Comparison of ENCODE assay signal across 19 cellular contexts in genomic region chr12:103948746-103949406, GRCh38. TPM values are rescaled to one million over a fixed set of nuclear protein-coding genes. Genes with fewer than 3 reads are reported as not detected.
DNase-seq lines count a peak whose midpoint lies in the region; ATAC-seq, FAIRE-seq and TF ChIP-seq lines count a peak whose summit lies in the region.
"Had no signal": no experiment of that assay in that cellular context is flagged by ENCODE, and none has a peak within 500 bp of the region (broad histone marks: within the 10 kb centered on the region; RNA-seq: fewer than 3 reads in every experiment).

No MANE protein-coding gene starts in this region.

- CTCF ChIA-PET in Calu3 (lab: Charles Lee) = no interaction called here
- CTCF ChIA-PET in activated CD8-positive, alpha-beta T cell treated with anti-CD3 and anti-CD28 coated beads for 36 hours (lab: Charles Lee) = interaction anchor here (0.9 to 1.6 kb wide), 2 partner anchors 9 to 160 kb away, joined by 3 to 4 read pairs; no protein-coding TSS in a partner anchor

- intact Hi-C loops in Calu3 (cut with micrococcal nuclease; ENCODE audit: unreplicated experiment) = no loop called here
- intact Hi-C loops in activated CD8-positive, alpha-beta T cell treated with anti-CD3 and anti-CD28 coated beads for 36 hours (cut with micrococcal nuclease) = no loop called here

- no peak overlapping the region for H3K27ac ChIP-seq in CD4-positive, CD25-positive, alpha-beta regulatory T cell (ENCODE audit: insufficient read depth, low read length, poor library complexity, severe bottlenecking)
- H3K27ac ChIP-seq in small intestine (ENCODE audit: low read depth in 1 of 2, low read length in 1 of 2) = no peak overlapping the region
- H3K27ac ChIP-seq: heart right ventricle, parathyroid adenoma, suprapubic skin had no signal

- peak overlapping the region; percentile 25 to 75 (median 63) for H3K27ac Mint-ChIP-seq in CD4-positive, CD25-positive, alpha-beta regulatory T cell
- peak overlapping the region; percentile 44 for H3K27ac Mint-ChIP-seq in Calu3 (ENCODE audit: unreplicated experiment)
- peak overlapping the region; percentile 71 for H3K27ac Mint-ChIP-seq in activated CD8-positive, alpha-beta T cell treated with anti-CD3 and anti-CD28 coated beads for 36 hours
- H3K27ac Mint-ChIP-seq in mesothelial cell of epicardium = peak overlapping the region; percentile 12

- peaks cover 10 to 20% (median 16%) of the 10 kb centered on the region in 4 donors for H3K4me1 Mint-ChIP-seq in CD4-positive, CD25-positive, alpha-beta regulatory T cell
- peaks cover 9% of the 10 kb centered on the region for H3K4me1 Mint-ChIP-seq in Calu3 (ENCODE audit: low read depth, unreplicated experiment)
- peaks cover 68% of the 10 kb centered on the region for H3K4me1 Mint-ChIP-seq in activated CD8-positive, alpha-beta T cell treated with anti-CD3 and anti-CD28 coated beads for 36 hours (ENCODE audit: low read depth)
- no peaks in the 10 kb centered on the region for H3K4me1 Mint-ChIP-seq in mesothelial cell of epicardium

- H3K4me3 ChIP-seq in CD4-positive, CD25-positive, alpha-beta regulatory T cell (ENCODE audit: low read depth, low read length) = no peak overlapping the region
- no peak overlapping the region for H3K4me3 ChIP-seq in small intestine (ENCODE audit: low read depth in 1 of 2, low read length in 2 of 2)
- H3K4me3 ChIP-seq: heart right ventricle, lung, suprapubic skin had no signal

- TF ChIP-seq POLR2A in H54 (IDR thresholded peaks at IDR 0.05; ENCODE audit: low read depth, low read length) = no peak

- no peaks in the 10 kb centered on the region for H3K4me1 ChIP-seq in CD4-positive, CD25-positive, alpha-beta regulatory T cell (ENCODE audit: control insufficient read depth, insufficient read depth, low read length, poor library complexity, severe bottlenecking)
- H3K4me1 ChIP-seq in small intestine (ENCODE audit: control insufficient read depth in 2 of 2, insufficient read depth in 1 of 2, low read depth in 1 of 2, low read length in 1 of 2) = no peaks in the 10 kb centered on the region
- H3K4me1 ChIP-seq: parathyroid adenoma, suprapubic skin had no signal

- WGBS in small intestine, 3 donors = 74 to 80% (median 75%) methylated on average over 13 of the region's 13 CpGs

- FAIRE-seq in H54 (lab: Jason Lieb, UNC) (no peak), small intestine (lab: Jason Lieb, UNC) (no peak)
- FAIRE-seq: colon, endometrium had no signal

- no peaks in the 10 kb centered on the region for H3K27me3 ChIP-seq in CD4-positive, CD25-positive, alpha-beta regulatory T cell (ENCODE audit: control insufficient read depth, insufficient read depth, low read length)
- no peaks in the 10 kb centered on the region for H3K27me3 ChIP-seq in small intestine (ENCODE audit: control insufficient read depth in 2 of 2, insufficient read depth in 2 of 2, low read length in 2 of 2)
- H3K27me3 ChIP-seq: heart right ventricle, suprapubic skin had no signal

- peak in 1 of 3 donors; percentile 29 for DNase-seq in CD4-positive, CD25-positive, alpha-beta regulatory T cell
- DNase-seq in Calu3 = no peak
- peak; percentile 32 for DNase-seq in activated CD8-positive, alpha-beta T cell treated with anti-CD3 and anti-CD28 coated beads for 36 hours
- DNase-seq in mesothelial cell of epicardium (ENCODE audit: low spot score in 2 of 2, unreplicated experiment in 2 of 2) = no peak
- no peak for DNase-seq in H54 (ENCODE audit: insufficient read length, low spot score)
- DNase-seq in small intestine = no peak
- DNase-seq in occipital lobe (lab: John Stamatoyannopoulos, UW) = no peak
- DNase-seq: activated CD4-positive, alpha-beta T cell treated with anti-CD3 and anti-CD28 coated beads, Interleukin-2, amount 50 U/mL, for 4 hours; C1 segment of cervical spinal cord; H7; heart right ventricle; IMR-90; NCI-H187; stimulated activated CD4-positive, alpha-beta T cell treated with anti-CD3 and anti-CD28 coated beads, Interleukin-4, amount 100 ng/mL, for 1 hour had no signal

- peak; percentile 44 to 55 for ATAC-seq in CD4-positive, CD25-positive, alpha-beta regulatory T cell (ENCODE audit: low read depth in 2 of 2)
- ATAC-seq in activated CD8-positive, alpha-beta T cell treated with anti-CD3 and anti-CD28 coated beads for 36 hours = peak; percentile 38
- ATAC-seq: heart right ventricle had no signal

- BruUV-seq in Calu3 (replicated peaks; lab: Mats Ljungman, UMichigan) = no TSS peak

- no peak overlapping the region for H3K4me3 Mint-ChIP-seq in CD4-positive, CD25-positive, alpha-beta regulatory T cell
- H3K4me3 Mint-ChIP-seq in Calu3 (ENCODE audit: low read depth, unreplicated experiment) (no peak overlapping the region), mesothelial cell of epicardium (no peak overlapping the region)
- H3K4me3 Mint-ChIP-seq in activated CD8-positive, alpha-beta T cell treated with anti-CD3 and anti-CD28 coated beads for 36 hours = no peak overlapping the region

- peaks cover 55% of the 10 kb centered on the region for H3K36me3 Mint-ChIP-seq in CD4-positive, CD25-positive, alpha-beta regulatory T cell
- H3K36me3 Mint-ChIP-seq in Calu3 (ENCODE audit: insufficient read depth, unreplicated experiment) (peaks cover 87% of the 10 kb centered on the region), mesothelial cell of epicardium (peaks cover 56% of the 10 kb centered on the region)
- H3K36me3 Mint-ChIP-seq in activated CD8-positive, alpha-beta T cell treated with anti-CD3 and anti-CD28 coated beads for 36 hours (ENCODE audit: low read depth) = peaks cover 80% of the 10 kb centered on the region

- no peaks in the 10 kb centered on the region for H3K27me3 Mint-ChIP-seq in CD4-positive, CD25-positive, alpha-beta regulatory T cell
- H3K27me3 Mint-ChIP-seq in Calu3 (ENCODE audit: unreplicated experiment) (no peaks in the 10 kb centered on the region), mesothelial cell of epicardium (ENCODE audit: low read depth) (no peaks in the 10 kb centered on the region)
- no peaks in the 10 kb centered on the region for H3K27me3 Mint-ChIP-seq in activated CD8-positive, alpha-beta T cell treated with anti-CD3 and anti-CD28 coated beads for 36 hours

- peaks cover 95% of the 10 kb centered on the region for H3K36me3 ChIP-seq in CD4-positive, CD25-positive, alpha-beta regulatory T cell (ENCODE audit: control insufficient read depth, insufficient read depth, low read length)
- H3K36me3 ChIP-seq in small intestine (ENCODE audit: control insufficient read depth in 2 of 2, insufficient read depth in 2 of 2, low read length in 2 of 2) = peaks cover 24 to 40% of the 10 kb centered on the region in 2 donors

- POLR2A ChIA-PET in activated CD8-positive, alpha-beta T cell treated with anti-CD3 and anti-CD28 coated beads for 36 hours (lab: Charles Lee) = interaction anchor here (0.9 to 7.0 kb wide), 11 partner anchors 8 to 61 kb away, joined by 3 to 37 read pairs (median 5); partner anchors contain the start of genes HSP90B1 and TDG

- TF ChIP-seq CTCF in Calu3 (IDR thresholded peaks at IDR 0.05; ENCODE audit: unreplicated experiment) = no peak
- no peak for TF ChIP-seq CTCF in activated CD8-positive, alpha-beta T cell treated with anti-CD3 and anti-CD28 coated beads for 36 hours (IDR thresholded peaks at IDR 0.05)
- no peak for TF ChIP-seq CTCF in mesothelial cell of epicardium (IDR thresholded peaks at IDR 0.05; ENCODE audit: unreplicated experiment)

- no peaks in the 10 kb centered on the region for H3K9me3 Mint-ChIP-seq in CD4-positive, CD25-positive, alpha-beta regulatory T cell
- H3K9me3 Mint-ChIP-seq in Calu3 (ENCODE audit: low read depth, unreplicated experiment) (no peaks in the 10 kb centered on the region), mesothelial cell of epicardium (no peaks in the 10 kb centered on the region)
- no peaks in the 10 kb centered on the region for H3K9me3 Mint-ChIP-seq in activated CD8-positive, alpha-beta T cell treated with anti-CD3 and anti-CD28 coated beads for 36 hours

- no peaks in the 10 kb centered on the region for H3K9me3 ChIP-seq in CD4-positive, CD25-positive, alpha-beta regulatory T cell (ENCODE audit: control insufficient read depth in 2 of 2, low read length in 2 of 2)
- no peaks in the 10 kb centered on the region for H3K9me3 ChIP-seq in small intestine (ENCODE audit: control insufficient read depth, low read depth)
- H3K9me3 ChIP-seq: heart right ventricle, suprapubic skin had no signal

RNA-seq across cellular contexts. Expression of gene TDG, which starts 16.8 kb away (rescaled TPM):
- 26.7 TPM for total RNA-seq in CD4-positive, CD25-positive, alpha-beta regulatory T cell
- polyA plus RNA-seq in CD4-positive, CD25-positive, alpha-beta regulatory T cell = 10 to 100 TPM; 18.6 to 23.0 (median 21.3) TPM
- 33.5 and 35.3 TPM in 2 replicates for total RNA-seq in Calu3 (2022)
- 10 to 100 TPM; 37.4 to 37.5 TPM for total RNA-seq in activated CD8-positive, alpha-beta T cell treated with anti-CD3 and anti-CD28 coated beads for 36 hours
- 46.2 to 48.5 TPM (median 48.2 TPM) in 3 replicates for total RNA-seq in mesothelial cell of epicardium
- 10 to 100 TPM; 11.3 to 18.3 (median 13.1) TPM for polyA plus RNA-seq in small intestine
- total RNA-seq in occipital lobe = 61.1 TPM

RNA-seq across cellular contexts. Expression of gene HSP90B1, which starts 18.7 kb away (rescaled TPM):
- total RNA-seq in CD4-positive, CD25-positive, alpha-beta regulatory T cell = 254 TPM
- polyA plus RNA-seq in CD4-positive, CD25-positive, alpha-beta regulatory T cell = 100 to 1,000 TPM; 119 to 158 (median 141) TPM
- 1,299 and 1,328 TPM in 2 replicates for total RNA-seq in Calu3 (2022)
- 100 to 1,000 TPM; 412 to 418 TPM for total RNA-seq in activated CD8-positive, alpha-beta T cell treated with anti-CD3 and anti-CD28 coated beads for 36 hours
- total RNA-seq in mesothelial cell of epicardium = 765 to 795 TPM (median 788 TPM) in 3 replicates
- 100 to 1,000 TPM; 205 to 693 (median 207) TPM for polyA plus RNA-seq in small intestine
- 131 TPM for total RNA-seq in occipital lobe

Comparison
In these comparisons a context has a peak if more than half of its experiments do, and no peak if none do; other contexts are left out.
1. H3K27ac Mint-ChIP-seq: peak in every context shown above with its lines; median percentile 71 in activated CD8-positive, alpha-beta T cell treated with anti-CD3 and anti-CD28 coated beads for 36 hours; 63 in CD4-positive, CD25-positive, alpha-beta regulatory T cell; 44 in Calu3; 12 in mesothelial cell of epicardium.